Comparison of ENCODE assay signal across 30 cellular contexts in genomic region chr13:51112771-51113170, GRCh38. TPM values are rescaled to one million over a fixed set of nuclear protein-coding genes. Genes with fewer than 3 reads are reported as not detected.
"Had no signal": no experiment of that assay in that cellular context is flagged by ENCODE, and none has a peak within 500 bp of the region (broad histone marks: within the 10 kb centered on the region; RNA-seq: fewer than 3 reads in every experiment).

No MANE protein-coding gene starts in this region.

- H3K4me3 ChIP-seq: adrenal gland, Peyer's patch had no signal

- H3K27ac ChIP-seq: adrenal gland, Peyer's patch had no signal

- H3K9me3 ChIP-seq: adrenal gland, Peyer's patch had no signal

- H3K27me3 ChIP-seq: adrenal gland, Peyer's patch had no signal

- H3K36me3 Mint-ChIP-seq: activated CD4-positive, alpha-beta memory T cell treated with anti-CD3 and anti-CD28 coated beads for 36 hours had no signal

- H3K36me3 ChIP-seq: adrenal gland, Peyer's patch had no signal

- H3K4me1 ChIP-seq: adrenal gland, Peyer's patch had no signal

- DNase-seq: activated CD4-positive, alpha-beta memory T cell treated with anti-CD3 and anti-CD28 coated beads for 36 hours; activated CD4-positive, alpha-beta T cell treated with anti-CD3 and anti-CD28 coated beads, Interleukin-2, amount 10 ng/mL, durations not matched to agents 7 days and 5 days; activated CD4-positive, CD25-positive, alpha-beta regulatory T cell treated with anti-CD3 and anti-CD28 coated beads, Interleukin-2, amount 50 U/mL, for 72 hours; activated CD8-positive, alpha-beta memory T cell treated with anti-CD3 and anti-CD28 coated beads for 24 hours; activated effector memory CD4-positive, alpha-beta T cell treated with anti-CD3 and anti-CD28 coated beads, Interleukin-2, amount 50 U/mL, for 16 hours; activated naive CD4-positive, alpha-beta T cell treated with anti-CD3 and anti-CD28 coated beads for 36 hours; activated T-cell treated with anti-CD3 and anti-CD28 coated beads, Interleukin-2, amount 50 U/mL, for 1 hour; adrenal gland; anterior cingulate cortex; central memory CD4-positive, alpha-beta T cell; IMR-90; Kasumi-1; KBM-7; NCI-H1048; NCI-H146; NCI-H187 treated with DMSO at 0.1 percent for 48 hours; NCI-H2171; NCI-H226; NCI-H510A; NCI-H526 treated with DMSO at 0.1 percent for 48 hours; NCI-H82; OCI-M1; Peyer's patch; SHP77 treated with DMSO at 0.1 percent for 48 hours; T-helper 17 cell; T-helper 9 cell had no signal

- H3K27me3 Mint-ChIP-seq: activated CD4-positive, alpha-beta T cell treated with anti-CD3 and anti-CD28 coated beads, Interleukin-2, amount 10 ng/mL, durations not matched to agents 7 days and 5 days had no signal

- H3K27ac Mint-ChIP-seq: activated CD4-positive, alpha-beta memory T cell treated with anti-CD3 and anti-CD28 coated beads for 36 hours; activated CD4-positive, alpha-beta T cell treated with anti-CD3 and anti-CD28 coated beads, Interleukin-2, amount 10 ng/mL, durations not matched to agents 7 days and 5 days; activated naive CD4-positive, alpha-beta T cell treated with anti-CD3 and anti-CD28 coated beads for 36 hours; activated naive CD8-positive, alpha-beta T cell; activated T-helper 1 cell treated with anti-CD3 and anti-CD28 coated beads, Interleukin-12 subunit alpha, Interleukin-12 subunit beta, Interleukin-2, Interleukin-4 antibody, amounts not matched to agents 30 ng/mL and 10 ng/mL and 1 ng/mL, durations not matched to agents 14 hours and 24 hours and 36 hours; T-helper 17 cell; WTC11 had no signal

- ATAC-seq: T-helper 17 cell, WTC11 had no signal

- H3K4me3 Mint-ChIP-seq: activated CD4-positive, alpha-beta memory T cell treated with anti-CD3 and anti-CD28 coated beads for 36 hours; activated CD4-positive, alpha-beta T cell treated with anti-CD3 and anti-CD28 coated beads, Interleukin-2, amount 10 ng/mL, durations not matched to agents 7 days and 5 days; activated naive CD4-positive, alpha-beta T cell treated with anti-CD3 and anti-CD28 coated beads for 36 hours; activated naive CD8-positive, alpha-beta T cell; activated T-helper 1 cell treated with anti-CD3 and anti-CD28 coated beads, Interleukin-12 subunit alpha, Interleukin-12 subunit beta, Interleukin-2, Interleukin-4 antibody, amounts not matched to agents 30 ng/mL and 10 ng/mL and 1 ng/mL, durations not matched to agents 14 hours and 24 hours and 36 hours; T-helper 17 cell; WTC11 had no signal

- H3K4me1 Mint-ChIP-seq: activated CD4-positive, alpha-beta T cell treated with anti-CD3 and anti-CD28 coated beads, Interleukin-2, amount 10 ng/mL, durations not matched to agents 7 days and 5 days; T-helper 17 cell; WTC11 had no signal

RNA-seq across cellular contexts. Expression of gene C13orf42, which starts 1.7 kb away (rescaled TPM):
- total RNA-seq: activated CD4-positive, alpha-beta memory T cell treated with anti-CD3 and anti-CD28 coated beads for 36 hours; activated CD4-positive, alpha-beta T cell treated with anti-CD3 and anti-CD28 coated beads, Interleukin-2, amount 10 ng/mL, durations not matched to agents 7 days and 5 days; activated naive CD4-positive, alpha-beta T cell treated with anti-CD3 and anti-CD28 coated beads for 36 hours; activated T-helper 1 cell treated with anti-CD3 and anti-CD28 coated beads, Interleukin-12 subunit alpha, Interleukin-12 subunit beta, Interleukin-2, Interleukin-4 antibody, amounts not matched to agents 30 ng/mL and 10 ng/mL and 1 ng/mL, durations not matched to agents 14 hours and 24 hours and 36 hours; adrenal gland; IMR-90; Peyer's patch; SK-MEL-5; T-helper 17 cell had no signal
- polyA plus RNA-seq: adrenal gland, IMR-90 had no signal
